Comparison of ENCODE assay signal across 36 cellular contexts in genomic region chr2:53744395-53745065, GRCh38. TPM values are rescaled to one million over a fixed set of nuclear protein-coding genes. Genes with fewer than 3 reads are reported as not detected.
A peak's percentile ranks its signal among the peaks of the same experiment; 100 is the strongest.
DNase-seq lines count a peak whose midpoint lies in the region; FAIRE-seq and TF ChIP-seq lines count a peak whose summit lies in the region.
"Had no signal": no experiment of that assay in that cellular context is flagged by ENCODE, and none has a peak within 500 bp of the region (broad histone marks: within the 10 kb centered on the region; RNA-seq: fewer than 3 reads in every experiment).

No MANE protein-coding gene starts in this region.

- no peaks in the 10 kb centered on the region for H3K27me3 Mint-ChIP-seq in activated CD4-positive, alpha-beta T cell treated with anti-CD3 and anti-CD28 coated beads, Interleukin-2, amount 10 ng/mL, durations not matched to agents 24 days and 14 days
- H3K27me3 Mint-ChIP-seq: activated CD8-positive, alpha-beta memory T cell treated with anti-CD3 and anti-CD28 coated beads, Interleukin-2, amount 10 ng/mL, durations not matched to agents 7 days and 5 days; activated naive CD8-positive, alpha-beta T cell treated with anti-CD3 and anti-CD28 coated beads, Interleukin-2, amount 50 U/mL, for 24 hours; brain; CD8-positive, alpha-beta memory T cell; progenitor cell of endocrine pancreas had no signal

- H3K27ac ChIP-seq in OCI-LY3 (ENCODE audit: low read length) (peak overlapping the region; percentile 25; the same call in 1 of the 2 replicates), osteoblast (ENCODE audit: low read depth, low read length) (no peak overlapping the region), ovary (no peak overlapping the region)
- H3K27ac ChIP-seq: heart right ventricle, VCaP had no signal

- no peaks in the 10 kb centered on the region for H3K79me2 ChIP-seq in OCI-LY3 (ENCODE audit: low read length)
- H3K79me2 ChIP-seq in osteoblast (ENCODE audit: insufficient read depth, low read length), result no peaks in the 10 kb centered on the region

- H2AFZ ChIP-seq in OCI-LY3 (ENCODE audit: low read depth, low read length), result no peak overlapping the region
- no peak overlapping the region for H2AFZ ChIP-seq in osteoblast (ENCODE audit: low read length)

- H3K4me2 ChIP-seq in OCI-LY3 (ENCODE audit: low read length) (peak overlapping the region; percentile 38), osteoblast (ENCODE audit: insufficient read depth, low read length) (no peak overlapping the region)

- DNase-seq in AG10803 (ENCODE audit: low read depth), result peak; percentile 4
- peak; percentile 41 for DNase-seq in osteoblast (ENCODE audit: insufficient read length, low spot score, missing footprints)
- DNase-seq in activated CD4-positive, alpha-beta T cell treated with anti-CD3 and anti-CD28 coated beads, Interleukin-2, amount 10 ng/mL, durations not matched to agents 24 days and 14 days, result no peak
- no peak for DNase-seq in amniotic stem cell (lab: John Stamatoyannopoulos, UW)
- no peak for DNase-seq in stimulated activated CD4-positive, alpha-beta T cell treated with anti-CD3 and anti-CD28 coated beads, Interleukin-4, amount 100 ng/mL, for 4 hours
- no peak for DNase-seq in ovary
- DNase-seq: ACHN; activated CD8-positive, alpha-beta memory T cell treated with anti-CD3 and anti-CD28 coated beads, Interleukin-2, amount 10 ng/mL, durations not matched to agents 7 days and 5 days; activated naive CD8-positive, alpha-beta T cell treated with anti-CD3 and anti-CD28 coated beads, Interleukin-2, amount 50 U/mL, for 24 hours; activated T-cell treated with anti-CD3 and anti-CD28 coated beads, Interleukin-2, amount 50 U/mL, for 48 hours; BE2C; CD8-positive, alpha-beta memory T cell; cerebellar nuclear complex; dorsolateral prefrontal cortex; EL; heart right ventricle; KBM-7; kidney; left ventricle myocardium superior; MM.1S; NCI-H2029 treated with DMSO at 0.1 percent for 48 hours; NCI-H524 treated with DMSO at 0.1 percent for 48 hours; NK-92 treated with Interleukin-12 subunit alpha and Interleukin-12 subunit beta, amount 100 ng/mL, for 24 hours; SHP77; stimulated activated CD4-positive, alpha-beta T cell treated with anti-CD3 and anti-CD28 coated beads, Interleukin-12 subunit alpha, Interleukin-12 subunit beta, amount 100 ng/mL, for 4 hours; stimulated activated CD4-positive, alpha-beta T cell treated with anti-CD3 and anti-CD28 coated beads, Interleukin-4, amount 100 ng/mL, for 1 hour; SW 1271; T-helper 9 cell; trophoblast cell had no signal

- H3K4me3 ChIP-seq in AG10803 (ENCODE audit: low read length) (no peak overlapping the region), OCI-LY3 (ENCODE audit: low read length) (no peak overlapping the region), osteoblast (ENCODE audit: insufficient read depth, low read length) (no peak overlapping the region), ovary (no peak overlapping the region)
- H3K4me3 ChIP-seq: dorsolateral prefrontal cortex, heart right ventricle had no signal

- peaks cover 12% of the 10 kb centered on the region for H3K36me3 ChIP-seq in OCI-LY3 (replicated peaks; ENCODE audit: low read depth, low read length)
- no peaks in the 10 kb centered on the region for H3K36me3 ChIP-seq in osteoblast (ENCODE audit: insufficient read depth, low read length)
- H3K36me3 ChIP-seq in ovary, result no peaks in the 10 kb centered on the region
- H3K36me3 ChIP-seq: BE2C had no signal

- no peaks in the 10 kb centered on the region for H3K27me3 ChIP-seq in OCI-LY3 (ENCODE audit: low read depth, low read length)
- H3K27me3 ChIP-seq in osteoblast (ENCODE audit: insufficient read depth, low read length), result no peaks in the 10 kb centered on the region
- no peaks in the 10 kb centered on the region for H3K27me3 ChIP-seq in ovary
- H3K27me3 ChIP-seq: BE2C, dorsolateral prefrontal cortex, heart right ventricle had no signal

- FAIRE-seq in endometrium (lab: Jason Lieb, UNC), result peak; percentile 60
- FAIRE-seq: endothelial cell of umbilical vein, GM18507, kidney had no signal

- H3K36me3 Mint-ChIP-seq in activated CD4-positive, alpha-beta T cell treated with anti-CD3 and anti-CD28 coated beads, Interleukin-2, amount 10 ng/mL, durations not matched to agents 24 days and 14 days (ENCODE audit: low read depth), result peaks cover 30% of the 10 kb centered on the region

- H3K9ac ChIP-seq in OCI-LY3 (ENCODE audit: low read length), result no peak overlapping the region

- H3K9me3 Mint-ChIP-seq in activated CD4-positive, alpha-beta T cell treated with anti-CD3 and anti-CD28 coated beads, Interleukin-2, amount 10 ng/mL, durations not matched to agents 24 days and 14 days, result no peaks in the 10 kb centered on the region
- H3K9me3 Mint-ChIP-seq: activated naive CD8-positive, alpha-beta T cell treated with anti-CD3 and anti-CD28 coated beads, Interleukin-2, amount 50 U/mL, for 24 hours; brain; CD8-positive, alpha-beta memory T cell had no signal

- no peak for TF ChIP-seq EP300 in ovary (IDR thresholded peaks at IDR 0.05)

- H4K20me1 ChIP-seq in OCI-LY3 (ENCODE audit: insufficient read depth, low read length) (no peaks in the 10 kb centered on the region), osteoblast (ENCODE audit: insufficient read depth, low read length) (no peaks in the 10 kb centered on the region)

- intact Hi-C loops in activated CD4-positive, alpha-beta T cell treated with anti-CD3 and anti-CD28 coated beads, Interleukin-2, amount 10 ng/mL, durations not matched to agents 24 days and 14 days (cut with micrococcal nuclease), result loop anchor here (10.0 kb wide), 1 partner anchor 320 kb away; no protein-coding TSS in a partner anchor
- intact Hi-C loops in ovary (cut with DNase I), result no loop called here

- no peaks in the 10 kb centered on the region for H3K9me3 ChIP-seq in OCI-LY3 (ENCODE audit: insufficient read depth, low read length)
- H3K9me3 ChIP-seq in osteoblast (ENCODE audit: low read depth, low read length), result no peaks in the 10 kb centered on the region
- no peaks in the 10 kb centered on the region for H3K9me3 ChIP-seq in ovary
- H3K9me3 ChIP-seq: BE2C, heart right ventricle had no signal

- TF ChIP-seq CTCF in AG10803 (conservative IDR thresholded peaks at IDR 0.05; ENCODE audit: low read length) (no peak), OCI-LY3 (IDR thresholded peaks at IDR 0.05; ENCODE audit: low read depth, low read length) (no peak), osteoblast (IDR thresholded peaks at IDR 0.05; ENCODE audit: extremely low read depth, low read depth, low read length) (no peak), ovary (IDR thresholded peaks at IDR 0.05) (no peak)

- H3K4me1 Mint-ChIP-seq in activated CD4-positive, alpha-beta T cell treated with anti-CD3 and anti-CD28 coated beads, Interleukin-2, amount 10 ng/mL, durations not matched to agents 24 days and 14 days, result peaks cover 7% of the 10 kb centered on the region

- WGBS in ovary, 3 donors, result 67 to 80% (median 72%) methylated on average over 2 of the region's 2 CpGs

- H3K27ac Mint-ChIP-seq in activated CD4-positive, alpha-beta T cell treated with anti-CD3 and anti-CD28 coated beads, Interleukin-2, amount 10 ng/mL, durations not matched to agents 24 days and 14 days, result no peak overlapping the region
- H3K27ac Mint-ChIP-seq: activated CD8-positive, alpha-beta memory T cell treated with anti-CD3 and anti-CD28 coated beads, Interleukin-2, amount 10 ng/mL, durations not matched to agents 7 days and 5 days; activated naive CD8-positive, alpha-beta T cell treated with anti-CD3 and anti-CD28 coated beads, Interleukin-2, amount 50 U/mL, for 24 hours; progenitor cell of endocrine pancreas had no signal

- no peak for TF ChIP-seq POLR2A in ovary (IDR thresholded peaks at IDR 0.05)

- H3K4me3 Mint-ChIP-seq in activated CD4-positive, alpha-beta T cell treated with anti-CD3 and anti-CD28 coated beads, Interleukin-2, amount 10 ng/mL, durations not matched to agents 24 days and 14 days, result no peak overlapping the region
- H3K4me3 Mint-ChIP-seq: activated CD8-positive, alpha-beta memory T cell treated with anti-CD3 and anti-CD28 coated beads, Interleukin-2, amount 10 ng/mL, durations not matched to agents 7 days and 5 days; activated naive CD8-positive, alpha-beta T cell treated with anti-CD3 and anti-CD28 coated beads, Interleukin-2, amount 50 U/mL, for 24 hours; brain; CD8-positive, alpha-beta memory T cell had no signal

- H3K4me1 ChIP-seq in OCI-LY3 (ENCODE audit: low read length), result peaks cover 25% of the 10 kb centered on the region
- H3K4me1 ChIP-seq in osteoblast (ENCODE audit: insufficient read depth, low read length), result no peaks in the 10 kb centered on the region
- no peaks in the 10 kb centered on the region for H3K4me1 ChIP-seq in ovary (ENCODE audit: insufficient read depth)
- H3K4me1 ChIP-seq: BE2C had no signal

RNA-seq across cellular contexts. Expression of gene CHAC2, which starts 23.1 kb away (rescaled TPM):
- 2.7 and 3.3 TPM in 2 replicates for total RNA-seq in osteoblast
- 24.8 and 27.4 TPM in 2 replicates for total RNA-seq in activated CD4-positive, alpha-beta T cell treated with anti-CD3 and anti-CD28 coated beads, Interleukin-2, amount 10 ng/mL, durations not matched to agents 24 days and 14 days
- total RNA-seq in ovary, result 1 to 10 TPM in 4 of 7 donors, under 1 TPM in 3; 0.48 to 2.0 (median 1.2) TPM
- polyA plus RNA-seq in ovary, result 1 to 10 TPM in 1 of 2 donors, under 1 TPM in 1; 0.39 to 1.1 TPM

RNA-seq across cellular contexts. Expression of gene ASB3, which starts 42.2 kb away (rescaled TPM):
- total RNA-seq in osteoblast (21.4 and 23.9 TPM in 2 replicates), ovary (10 to 100 TPM; 14.6 to 24.8 (median 21.2) TPM)
- 19.6 and 24.0 TPM in 2 replicates for total RNA-seq in activated CD4-positive, alpha-beta T cell treated with anti-CD3 and anti-CD28 coated beads, Interleukin-2, amount 10 ng/mL, durations not matched to agents 24 days and 14 days
- polyA plus RNA-seq in ovary, result 10 to 100 TPM in 1 of 2 donors, 1 to 10 TPM in 1; 9.6 to 16.9 TPM

RNA-seq across cellular contexts. Expression of gene ERLEC1, which starts 42.3 kb away (rescaled TPM):
- total RNA-seq in osteoblast (95.2 and 114 TPM in 2 replicates), ovary (100 to 1,000 TPM in 1 of 7 donors, 10 to 100 TPM in 6; 33.0 to 109 (median 40.3) TPM)
- 24.1 and 24.9 TPM in 2 replicates for total RNA-seq in activated CD4-positive, alpha-beta T cell treated with anti-CD3 and anti-CD28 coated beads, Interleukin-2, amount 10 ng/mL, durations not matched to agents 24 days and 14 days
- polyA plus RNA-seq in ovary, result 10 to 100 TPM; 48.9 to 63.1 TPM

Comparison
In these comparisons a context has a peak if more than half of its experiments do, and no peak if none do; other contexts are left out.
1. DNase-seq: peak in AG10803 (single experiment) and osteoblast (single experiment); none in activated CD4-positive, alpha-beta T cell treated with anti-CD3 and anti-CD28 coated beads, Interleukin-2, amount 10 ng/mL, durations not matched to agents 24 days and 14 days (single experiment), amniotic stem cell (single experiment), stimulated activated CD4-positive, alpha-beta T cell treated with anti-CD3 and anti-CD28 coated beads, Interleukin-4, amount 100 ng/mL, for 4 hours (0 of 2) and ovary (0 of 5).